ENCODE assay signal across 22 cellular contexts in genomic region chr2:157182204-157182709, GRCh38.
A peak's percentile ranks its signal among the peaks of the same experiment; 100 is the strongest.
DNase-seq lines count a peak whose midpoint lies in the region; ATAC-seq, FAIRE-seq and TF ChIP-seq lines count a peak whose summit lies in the region.
"Had no signal": no experiment of that assay in that cellular context is flagged by ENCODE, and none has a peak within 500 bp of the region (broad histone marks: within the 10 kb centered on the region; RNA-seq: fewer than 3 reads in every experiment).

No MANE protein-coding gene starts in this region.

- CTCF ChIA-PET in K562 (lab: Yijun Ruan, JAX; ENCODE audit: low intra/inter-chr PET ratio), result no interaction called here

- H3K36me3 ChIP-seq in K562 (ENCODE audit: control insufficient read depth, insufficient read depth, low read length), result no peaks in the 10 kb centered on the region
- H3K36me3 ChIP-seq in lower lobe of right lung, result no peaks in the 10 kb centered on the region
- H3K36me3 ChIP-seq: BLaER1, heart left ventricle had no signal

- no peak for TF ChIP-seq CTCF in CD14-positive monocyte (IDR thresholded peaks at IDR 0.05)
- TF ChIP-seq CTCF in K562 (IDR thresholded peaks at IDR 0.05 in 2 of 3, conservative IDR thresholded peaks at IDR 0.05 in 1 of 3; ENCODE audit: insufficient read depth in 2 of 3, low read depth in 1 of 3, low read length in 3 of 3), result no peak
- no peak for TF ChIP-seq CTCF in lower lobe of right lung (IDR thresholded peaks at IDR 0.05)

- peak overlapping the region; percentile 6 to 21; a peak in 3 of 4 replicates for H3K9ac ChIP-seq in K562 (ENCODE audit: insufficient read depth in 1 of 2, low read depth in 2 of 2, low read length in 2 of 2)
- H3K9ac ChIP-seq: BLaER1 had no signal

- H3K9me3 ChIP-seq in K562 (replicated peaks; ENCODE audit: control insufficient read depth, insufficient read depth, low read depth, low read length) (no peaks in the 10 kb centered on the region), lower lobe of right lung (no peaks in the 10 kb centered on the region)
- H3K9me3 ChIP-seq: BLaER1, heart left ventricle had no signal

- no peak for TF ChIP-seq RAD21 in K562 (CRISPR knock-in tag; conservative IDR thresholded peaks at IDR 0.05 in 1 of 2, IDR thresholded peaks at IDR 0.05 in 1 of 2)

- POLR2A ChIA-PET in K562 (lab: Yijun Ruan, JAX), result interaction anchor here (0.6 to 1.7 kb wide), 3 partner anchors 8 to 70 kb away, joined by 3 to 6 read pairs (median 3); no protein-coding TSS in a partner anchor

- no peak for TF ChIP-seq POLR2A in K562 (conservative IDR thresholded peaks at IDR 0.05)

- H3K27ac ChIP-seq in K562 (ENCODE audit: extremely low read depth, low read depth, low read length) (peak overlapping the region; percentile 72), lower lobe of right lung (peak overlapping the region; percentile 26)
- H3K27ac ChIP-seq: BLaER1 had no signal

- peaks cover 3 to 20% of the 10 kb centered on the region in 2 experiments; a peak in 4 of 5 replicates for H3K4me1 ChIP-seq in K562 (replicated peaks in 1 of 2; ENCODE audit: control insufficient read depth in 2 of 2, insufficient read depth in 2 of 2, low read length in 2 of 2)
- H3K4me1 ChIP-seq in lower lobe of right lung, result peaks cover 15% of the 10 kb centered on the region

- no peaks in the 10 kb centered on the region for H3K27me3 ChIP-seq in K562 (ENCODE audit: control insufficient read depth in 2 of 2, insufficient read depth in 2 of 2, low read length in 2 of 2)
- no peaks in the 10 kb centered on the region for H3K27me3 ChIP-seq in lower lobe of right lung (ENCODE audit: low read depth)
- H3K27me3 ChIP-seq: BLaER1, heart left ventricle had no signal

- WGBS in K562 (ENCODE audit: insufficient coverage, low coverage, missing lambda C conversion rate), result 2% methylated on average over 6 of the region's 6 CpGs

- H3K36me3 Mint-ChIP-seq in CD14-positive monocyte, result no peaks in the 10 kb centered on the region
- H3K36me3 Mint-ChIP-seq in activated naive CD8-positive, alpha-beta T cell treated with anti-CD3 and anti-CD28 coated beads, Interleukin-2, amount 50 U/mL, for 24 hours (ENCODE audit: low read depth), result no peaks in the 10 kb centered on the region
- H3K36me3 Mint-ChIP-seq: natural killer cell treated with Interleukin-12 subunit alpha and Interleukin-12 subunit beta and Interleukin-15 and Interleukin-18, amount 100 ng/mL, for 72 hours; stimulated activated effector memory CD8-positive, alpha-beta T cell treated with anti-CD3 and anti-CD28 coated beads, Interleukin-12 subunit alpha, Interleukin-12 subunit beta, amount 100 ng/mL, for 72 hours had no signal

- H3K4me3 ChIP-seq in K562 (no peak overlapping the region), lower lobe of right lung (no peak overlapping the region)
- H3K4me3 ChIP-seq: BLaER1, GM23338, heart left ventricle had no signal

- H3K4me2 ChIP-seq in K562 (ENCODE audit: insufficient read depth, low read length), result peak overlapping the region; percentile 53
- H3K4me2 ChIP-seq: BLaER1, GM23338 had no signal

- no peaks in the 10 kb centered on the region for H4K20me1 ChIP-seq in K562 (replicated peaks; ENCODE audit: control insufficient read depth, insufficient read depth, low read length)
- H4K20me1 ChIP-seq: BLaER1 had no signal

- intact Hi-C loops in CD14-positive monocyte (cut with micrococcal nuclease), result no loop called here
- intact Hi-C loops in K562 (cut with micrococcal nuclease), result no loop called here
- intact Hi-C loops in lower lobe of right lung (cut with DNase I), result no loop called here

- H3K27me3 Mint-ChIP-seq in CD14-positive monocyte (ENCODE audit: low read depth in 3 of 3), result peaks cover 0 to 2% (median 2%) of the 10 kb centered on the region in 3 donors
- no peaks in the 10 kb centered on the region for H3K27me3 Mint-ChIP-seq in activated naive CD8-positive, alpha-beta T cell treated with anti-CD3 and anti-CD28 coated beads, Interleukin-2, amount 50 U/mL, for 24 hours

- DNase-seq in CD14-positive monocyte (ENCODE audit: low spot score), result no peak
- peak; percentile 84 to 95 for DNase-seq in NCI-H446 (lab: John Stamatoyannopoulos, UW)
- DNase-seq in K562 (ENCODE audit: extremely low read depth in 1 of 4, low spot score in 3 of 4), result peak; percentile 35 to 70 (median 54)
- DNase-seq in lower lobe of right lung, result no peak
- DNase-seq in SW480 (ENCODE audit: low spot score), result no peak
- no peak for DNase-seq in activated naive CD8-positive, alpha-beta T cell treated with anti-CD3 and anti-CD28 coated beads, Interleukin-2, amount 50 U/mL, for 24 hours
- DNase-seq: aorta; effector CD4-positive, alpha-beta T cell; heart left ventricle; NCI-H526 treated with DMSO at 0.1 percent for 48 hours; right cardiac atrium; RPMI8226; stimulated activated CD4-positive, alpha-beta T cell treated with anti-CD3 and anti-CD28 coated beads, Interleukin-4, amount 100 ng/mL, for 4 hours had no signal

- H3K79me2 ChIP-seq in K562 (ENCODE audit: control insufficient read depth, insufficient read depth, low read length), result no peaks in the 10 kb centered on the region

- H3K4me3 Mint-ChIP-seq in CD14-positive monocyte, result no peak overlapping the region
- H3K4me3 Mint-ChIP-seq in activated naive CD8-positive, alpha-beta T cell treated with anti-CD3 and anti-CD28 coated beads, Interleukin-2, amount 50 U/mL, for 24 hours, result no peak overlapping the region
- H3K4me3 Mint-ChIP-seq: activated T-helper 17 cell treated with anti-CD3 and anti-CD28 coated beads, Interleukin-2, amount 50 U/mL, for 72 hours; GM23338; natural killer cell treated with Interleukin-12 subunit alpha and Interleukin-12 subunit beta and Interleukin-15 and Interleukin-18, amount 100 ng/mL, for 72 hours; stimulated activated effector memory CD8-positive, alpha-beta T cell treated with anti-CD3 and anti-CD28 coated beads, Interleukin-12 subunit alpha, Interleukin-12 subunit beta, amount 100 ng/mL, for 72 hours; T-helper 2 cell treated with Interferon-gamma antibody and Interleukin-4, amounts not matched to agents 5 μg/mL and 100 μg/mL, for 36 hours had no signal

- no peaks in the 10 kb centered on the region for H3K9me1 ChIP-seq in K562 (ENCODE audit: control insufficient read depth, insufficient read depth, low read length)

- no TSS peak for BruUV-seq in K562 (replicated peaks; lab: Mats Ljungman, UMichigan)

- in situ Hi-C loops in K562 (cut with MboI), result no loop called here

- H3K4me1 Mint-ChIP-seq in CD14-positive monocyte, result peaks cover 56% of the 10 kb centered on the region
- peaks cover 3% of the 10 kb centered on the region for H3K4me1 Mint-ChIP-seq in activated naive CD8-positive, alpha-beta T cell treated with anti-CD3 and anti-CD28 coated beads, Interleukin-2, amount 50 U/mL, for 24 hours
- H3K4me1 Mint-ChIP-seq: activated T-helper 17 cell treated with anti-CD3 and anti-CD28 coated beads, Interleukin-2, amount 50 U/mL, for 72 hours had no signal

- ATAC-seq in K562, result peak; percentile 70
- no peak for ATAC-seq in lower lobe of right lung
- no peak for ATAC-seq in GM18907 (IDR thresholded peaks at IDR 0.05; ENCODE audit: unreplicated experiment)
- ATAC-seq in activated naive CD8-positive, alpha-beta T cell treated with anti-CD3 and anti-CD28 coated beads, Interleukin-2, amount 50 U/mL, for 24 hours, result no peak
- ATAC-seq in GM21526 (IDR thresholded peaks at IDR 0.05; ENCODE audit: low FRiP score, unreplicated experiment), result no peak
- ATAC-seq: GM23338 had no signal

- peaks cover 0 to 2% (median 0%) of the 10 kb centered on the region in 7 donors for H3K9me3 Mint-ChIP-seq in CD14-positive monocyte
- H3K9me3 Mint-ChIP-seq in activated naive CD8-positive, alpha-beta T cell treated with anti-CD3 and anti-CD28 coated beads, Interleukin-2, amount 50 U/mL, for 24 hours, result no peaks in the 10 kb centered on the region
- H3K9me3 Mint-ChIP-seq: activated T-helper 17 cell treated with anti-CD3 and anti-CD28 coated beads, Interleukin-2, amount 50 U/mL, for 72 hours; GM23338; stimulated activated effector memory CD8-positive, alpha-beta T cell treated with anti-CD3 and anti-CD28 coated beads, Interleukin-12 subunit alpha, Interleukin-12 subunit beta, amount 100 ng/mL, for 72 hours; T-helper 2 cell treated with Interferon-gamma antibody and Interleukin-4, amounts not matched to agents 5 μg/mL and 100 μg/mL, for 36 hours had no signal

- H2AFZ ChIP-seq in K562 (ENCODE audit: low read depth, low read length), result peak overlapping the region; percentile 86

- TF ChIP-seq EP300 in K562 (IDR thresholded peaks at IDR 0.05; ENCODE audit: low read length), result peak; percentile 86; the same call in 1 of the 2 replicates

- peak overlapping the region; percentile 44 to 94 (median 88) for H3K27ac Mint-ChIP-seq in CD14-positive monocyte
- H3K27ac Mint-ChIP-seq in activated naive CD8-positive, alpha-beta T cell treated with anti-CD3 and anti-CD28 coated beads, Interleukin-2, amount 50 U/mL, for 24 hours, result no peak overlapping the region
- H3K27ac Mint-ChIP-seq: activated T-helper 17 cell treated with anti-CD3 and anti-CD28 coated beads, Interleukin-2, amount 50 U/mL, for 72 hours; GM23338; natural killer cell treated with Interleukin-12 subunit alpha and Interleukin-12 subunit beta and Interleukin-15 and Interleukin-18, amount 100 ng/mL, for 72 hours; stimulated activated effector memory CD8-positive, alpha-beta T cell treated with anti-CD3 and anti-CD28 coated beads, Interleukin-12 subunit alpha, Interleukin-12 subunit beta, amount 100 ng/mL, for 72 hours; T-helper 2 cell treated with Interferon-gamma antibody and Interleukin-4, amounts not matched to agents 5 μg/mL and 100 μg/mL, for 36 hours had no signal

- FAIRE-seq in K562 (lab: Jason Lieb, UNC), result peak; percentile 72
- FAIRE-seq: GM18507 had no signal

TF ChIP-seq in K562, 482 proteins besides CTCF, POLR2A, EP300 and RAD21 (continues in another document):
- TF ChIP-seq ZNF584 (CRISPR knock-in tag; IDR thresholded peaks at IDR 0.05; ENCODE audit: low read depth), result peak; percentile 29; the same call in 1 of the 2 replicates
- TF ChIP-seq MTA2 (IDR thresholded peaks at IDR 0.05; ENCODE audit: low read depth), result peak; percentile 59
- TF ChIP-seq NCOA6 (IDR thresholded peaks at IDR 0.05), result no peak
- 0 out of 2 replicates have a peak, but pooled peaks have one; percentile 16 for TF ChIP-seq KLF16 (IDR thresholded peaks at IDR 0.05)
- peak in 1 of 2 experiments; percentile 39; a peak in 1 of 4 replicates for TF ChIP-seq TEAD1 (CRISPR knock-in tag; IDR thresholded peaks at IDR 0.05)
- peak; percentile 96 for TF ChIP-seq FOSL1 (tag; conservative IDR thresholded peaks at IDR 0.05)
- TF ChIP-seq DMBX1 (CRISPR knock-in tag; IDR thresholded peaks at IDR 0.05; ENCODE audit: borderline replicate concordance), result peak; percentile 89
- TF ChIP-seq STAT5B (CRISPR knock-in tag; IDR thresholded peaks at IDR 0.05), result no peak

Comparison
In these comparisons a context has a peak if more than half of its experiments do, and no peak if none do; other contexts are left out.
1. DNase-seq: peak in NCI-H446 (2 of 2) and K562 (4 of 4); none in CD14-positive monocyte (single experiment), lower lobe of right lung (single experiment), SW480 (single experiment) and activated naive CD8-positive, alpha-beta T cell treated with anti-CD3 and anti-CD28 coated beads, Interleukin-2, amount 50 U/mL, for 24 hours (single experiment).